In the genomic region with DNA sequence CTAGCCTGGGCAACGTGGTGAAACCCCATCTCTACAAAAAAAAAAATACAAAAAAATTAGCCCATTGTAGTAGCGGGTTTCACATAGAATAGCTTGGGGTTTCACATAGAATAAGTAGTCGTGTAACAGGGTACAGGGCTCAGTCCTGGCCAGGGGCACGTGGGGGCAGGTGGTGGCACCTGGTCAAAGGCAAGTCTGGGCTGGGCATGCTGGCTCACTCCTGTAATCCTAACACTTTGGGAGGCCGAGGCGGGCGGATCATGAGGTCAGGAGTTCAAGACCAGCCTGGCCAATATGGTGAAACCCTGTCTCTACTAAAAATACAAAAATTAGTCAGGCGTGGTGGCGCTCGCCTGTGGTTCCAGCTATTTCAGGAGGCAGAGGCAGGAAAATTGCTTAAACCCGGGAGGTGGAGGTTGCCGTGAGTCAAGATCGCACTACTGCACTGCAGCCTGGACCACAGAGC, we compare ENCODE assay signal across 1 cellular context.
A peak's percentile ranks its signal among the peaks of the same experiment; 100 is the strongest.
TF ChIP-seq lines count a peak whose summit lies in the region.

No MANE protein-coding gene starts in this region.

TF ChIP-seq in HEK293, 187 proteins besides CTCF, POLR2A, EP300 and RAD21 (continued from another document):
- TF ChIP-seq, protein P1, sequence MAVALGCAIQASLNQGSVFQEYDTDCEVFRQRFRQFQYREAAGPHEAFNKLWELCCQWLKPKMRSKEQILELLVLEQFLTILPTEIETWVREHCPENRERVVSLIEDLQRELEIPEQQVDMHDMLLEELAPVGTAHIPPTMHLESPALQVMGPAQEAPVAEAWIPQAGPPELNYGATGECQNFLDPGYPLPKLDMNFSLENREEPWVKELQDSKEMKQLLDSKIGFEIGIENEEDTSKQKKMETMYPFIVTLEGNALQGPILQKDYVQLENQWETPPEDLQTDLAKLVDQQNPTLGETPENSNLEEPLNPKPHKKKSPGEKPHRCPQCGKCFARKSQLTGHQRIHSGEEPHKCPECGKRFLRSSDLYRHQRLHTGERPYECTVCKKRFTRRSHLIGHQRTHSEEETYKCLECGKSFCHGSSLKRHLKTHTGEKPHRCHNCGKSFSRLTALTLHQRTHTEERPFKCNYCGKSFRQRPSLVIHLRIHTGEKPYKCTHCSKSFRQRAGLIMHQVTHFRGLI (tag by site-specific recombination; IDR thresholded peaks at IDR 0.05), result 0 out of 2 replicates have a peak, but pooled peaks have one; percentile 49
- TF ChIP-seq, protein P2, sequence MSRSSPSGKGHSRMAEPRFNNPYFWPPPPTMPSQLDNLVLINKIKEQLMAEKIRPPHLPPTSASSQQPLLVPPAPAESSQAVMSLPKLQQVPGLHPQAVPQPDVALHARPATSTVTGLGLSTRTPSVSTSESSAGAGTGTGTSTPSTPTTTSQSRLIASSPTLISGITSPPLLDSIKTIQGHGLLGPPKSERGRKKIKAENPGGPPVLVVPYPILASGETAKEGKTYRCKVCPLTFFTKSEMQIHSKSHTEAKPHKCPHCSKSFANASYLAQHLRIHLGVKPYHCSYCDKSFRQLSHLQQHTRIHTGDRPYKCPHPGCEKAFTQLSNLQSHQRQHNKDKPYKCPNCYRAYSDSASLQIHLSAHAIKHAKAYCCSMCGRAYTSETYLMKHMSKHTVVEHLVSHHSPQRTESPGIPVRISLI (tag by site-specific recombination; IDR thresholded peaks at IDR 0.05), result peak; percentile 80; the same call in 1 of the 2 replicates
